1 cellular context compared by ENCODE assay signal in the genomic region with DNA sequence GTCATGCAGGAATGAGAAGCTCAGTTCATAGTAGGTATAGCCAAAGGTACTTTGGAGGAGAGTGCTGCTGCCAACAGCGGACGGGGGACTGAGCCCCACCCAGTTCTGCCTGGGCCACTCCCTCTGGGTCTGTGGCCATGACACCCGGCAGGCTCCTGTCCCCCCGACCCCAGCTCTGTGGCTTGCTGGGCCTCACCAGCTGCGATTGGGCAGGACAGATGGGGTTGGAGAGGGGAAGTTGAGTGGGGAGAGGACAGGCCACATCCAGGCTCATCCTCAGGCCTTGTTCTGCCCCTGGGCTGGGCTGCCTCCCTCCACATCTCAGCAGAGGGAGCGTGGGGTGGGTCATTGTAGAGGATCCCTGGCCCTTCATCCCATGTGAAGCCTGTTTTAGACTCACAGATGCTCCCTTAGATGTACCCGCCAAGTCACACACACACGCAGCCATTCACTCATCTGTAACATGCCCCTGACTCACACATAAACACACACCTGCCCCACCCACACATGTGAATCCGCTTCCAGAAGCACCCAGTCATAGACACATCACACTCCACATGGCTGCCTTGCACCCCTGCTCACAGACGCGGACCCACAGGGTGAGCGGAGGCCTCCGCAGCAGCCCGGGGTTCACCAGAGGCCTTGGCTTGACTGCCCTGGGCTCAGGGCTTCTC.
TF ChIP-seq lines count a peak whose summit lies in the region.

No MANE protein-coding gene starts in this region.

TF ChIP-seq in IMR-90, 13 proteins besides CTCF, POLR2A, EP300 and RAD21:
- no peak for TF ChIP-seq RFX5 (IDR thresholded peaks at IDR 0.05; ENCODE audit: low read depth, low read length)
- no peak for TF ChIP-seq SMC3 (IDR thresholded peaks at IDR 0.05; ENCODE audit: low read depth, low read length)
- TF ChIP-seq MXI1 (IDR thresholded peaks at IDR 0.05; ENCODE audit: borderline replicate concordance, low read depth, low read length) = no peak
- TF ChIP-seq, protein P1, sequence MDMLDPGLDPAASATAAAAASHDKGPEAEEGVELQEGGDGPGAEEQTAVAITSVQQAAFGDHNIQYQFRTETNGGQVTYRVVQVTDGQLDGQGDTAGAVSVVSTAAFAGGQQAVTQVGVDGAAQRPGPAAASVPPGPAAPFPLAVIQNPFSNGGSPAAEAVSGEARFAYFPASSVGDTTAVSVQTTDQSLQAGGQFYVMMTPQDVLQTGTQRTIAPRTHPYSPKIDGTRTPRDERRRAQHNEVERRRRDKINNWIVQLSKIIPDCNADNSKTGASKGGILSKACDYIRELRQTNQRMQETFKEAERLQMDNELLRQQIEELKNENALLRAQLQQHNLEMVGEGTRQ (IDR thresholded peaks at IDR 0.05; ENCODE audit: low read depth, low read length) = peak; percentile 15; the same call in 1 of the 2 replicates
- no peak for TF ChIP-seq CHD1 (IDR thresholded peaks at IDR 0.05; ENCODE audit: low read depth, low read length)
- TF ChIP-seq MAFK (IDR thresholded peaks at IDR 0.05; ENCODE audit: low read depth, low read length) = no peak
- TF ChIP-seq, protein P2, sequence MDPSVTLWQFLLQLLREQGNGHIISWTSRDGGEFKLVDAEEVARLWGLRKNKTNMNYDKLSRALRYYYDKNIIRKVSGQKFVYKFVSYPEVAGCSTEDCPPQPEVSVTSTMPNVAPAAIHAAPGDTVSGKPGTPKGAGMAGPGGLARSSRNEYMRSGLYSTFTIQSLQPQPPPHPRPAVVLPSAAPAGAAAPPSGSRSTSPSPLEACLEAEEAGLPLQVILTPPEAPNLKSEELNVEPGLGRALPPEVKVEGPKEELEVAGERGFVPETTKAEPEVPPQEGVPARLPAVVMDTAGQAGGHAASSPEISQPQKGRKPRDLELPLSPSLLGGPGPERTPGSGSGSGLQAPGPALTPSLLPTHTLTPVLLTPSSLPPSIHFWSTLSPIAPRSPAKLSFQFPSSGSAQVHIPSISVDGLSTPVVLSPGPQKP (IDR thresholded peaks at IDR 0.05; ENCODE audit: borderline replicate concordance, low read depth, low read length) = no peak
- peak; percentile 75 for TF ChIP-seq RCOR1 (IDR thresholded peaks at IDR 0.05; ENCODE audit: insufficient replicate concordance, low read length)
- TF ChIP-seq FOS (IDR thresholded peaks at IDR 0.05; ENCODE audit: low read depth, low read length) = peak; percentile 85
- TF ChIP-seq NFE2L2 (IDR thresholded peaks at IDR 0.05; ENCODE audit: low read depth, low read length) = no peak
- peak; percentile 32; the same call in 1 of the 2 replicates for TF ChIP-seq MAZ (IDR thresholded peaks at IDR 0.05; ENCODE audit: borderline replicate concordance, low read depth, low read length)
- no peak for TF ChIP-seq CEBPB (IDR thresholded peaks at IDR 0.05; ENCODE audit: low read depth, low read length)
- peak; percentile 81 for TF ChIP-seq BHLHE40 (IDR thresholded peaks at IDR 0.05; ENCODE audit: low read depth, low read length)
